11 cellular contexts compared by ENCODE assay signal in the genomic region with DNA sequence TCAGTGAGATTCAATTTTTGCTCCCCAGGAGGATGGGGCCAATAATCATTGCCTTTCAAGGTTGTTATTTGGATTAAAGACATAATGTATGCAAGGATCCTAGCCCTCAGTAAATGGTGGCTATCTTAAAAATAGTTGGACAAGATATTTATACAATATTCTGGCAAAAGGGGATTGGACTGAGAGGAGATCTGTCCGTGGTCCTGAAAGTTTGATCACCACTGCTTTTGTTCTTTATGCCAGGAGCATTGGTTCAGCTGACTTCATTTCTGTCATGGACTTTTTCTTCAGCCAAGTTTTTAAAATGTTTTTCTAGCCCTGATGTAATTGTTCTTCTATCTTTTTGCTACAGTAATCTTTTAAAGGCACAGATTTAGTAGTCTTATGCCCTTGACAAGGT.
DNase-seq lines count a peak whose midpoint lies in the region; ATAC-seq, FAIRE-seq and TF ChIP-seq lines count a peak whose summit lies in the region.
"Had no signal": no experiment of that assay in that cellular context is flagged by ENCODE, and none has a peak within 500 bp of the region (broad histone marks: within the 10 kb centered on the region; RNA-seq: fewer than 3 reads in every experiment).

No MANE protein-coding gene starts in this region.

- 0% methylated on average over 1 of the region's 1 CpG for WGBS in K562 (ENCODE audit: insufficient coverage, low coverage, missing lambda C conversion rate)
- WGBS in HepG2 (ENCODE audit: low lambda C conversion rate), result 0% methylated on average over 1 of the region's 1 CpG

- no peaks in the 10 kb centered on the region for H3K4me1 ChIP-seq in K562 (replicated peaks in 1 of 2; ENCODE audit: control insufficient read depth in 2 of 2, insufficient read depth in 2 of 2, low read length in 2 of 2)
- no peaks in the 10 kb centered on the region for H3K4me1 ChIP-seq in HepG2 (ENCODE audit: insufficient read depth, low read length)
- no peaks in the 10 kb centered on the region for H3K4me1 ChIP-seq in CD8-positive, alpha-beta memory T cell (ENCODE audit: insufficient read depth, low read length)

- no peaks in the 10 kb centered on the region for H3K9me1 ChIP-seq in K562 (ENCODE audit: control insufficient read depth, insufficient read depth, low read length)

- peak overlapping the region in 1 of 8 donors; percentile 67 for H3K27ac Mint-ChIP-seq in CD8-positive, alpha-beta memory T cell

- H3K4me3 Mint-ChIP-seq in CD8-positive, alpha-beta memory T cell, result no peak overlapping the region
- H3K4me3 Mint-ChIP-seq: naive B cell had no signal

- CTCF ChIA-PET in GM10248 (lab: Yijun Ruan, JAX), result interaction anchor here (1.5 kb wide), 1 partner anchor 9 kb away, joined by 4 read pairs; no protein-coding TSS in a partner anchor
- CTCF ChIA-PET in K562 (lab: Yijun Ruan, JAX; ENCODE audit: low intra/inter-chr PET ratio), result no interaction called here
- CTCF ChIA-PET in HepG2 (lab: Yijun Ruan, JAX; ENCODE audit: low intra/inter-chr PET ratio, low total read pairs), result interaction anchor here (0.6 kb wide), 1 partner anchor 226 kb away, joined by 4 read pairs; no protein-coding TSS in a partner anchor
- CTCF ChIA-PET in CD8-positive, alpha-beta memory T cell (lab: Charles Lee), result no interaction called here

- BruUV-seq in K562 (replicated peaks; lab: Mats Ljungman, UMichigan) (no TSS peak), HepG2 (replicated peaks; lab: Mats Ljungman, UMichigan) (no TSS peak)

- H3K9me3 Mint-ChIP-seq in CD8-positive, alpha-beta memory T cell, result peaks cover 0 to 3% (median 0%) of the 10 kb centered on the region in 5 donors

- no peak overlapping the region for H3K27ac ChIP-seq in K562 (ENCODE audit: extremely low read depth, low read depth, low read length)
- no peak overlapping the region for H3K27ac ChIP-seq in HepG2 (ENCODE audit: extremely low read length, insufficient read depth, low read length)
- no peak overlapping the region for H3K27ac ChIP-seq in CD8-positive, alpha-beta memory T cell (ENCODE audit: low read depth, low read length)

- H3K36me3 ChIP-seq in K562 (ENCODE audit: control insufficient read depth, insufficient read depth, low read length) (no peaks in the 10 kb centered on the region), HepG2 (replicated peaks in 1 of 2; ENCODE audit: control insufficient read depth in 1 of 2, insufficient read depth in 2 of 2, low read length in 2 of 2) (no peaks in the 10 kb centered on the region)
- H3K36me3 ChIP-seq in CD8-positive, alpha-beta memory T cell (ENCODE audit: insufficient read depth, low read length), result no peaks in the 10 kb centered on the region

- no peaks in the 10 kb centered on the region for H3K4me1 Mint-ChIP-seq in CD8-positive, alpha-beta memory T cell

- TF ChIP-seq POLR2A in K562 (conservative IDR thresholded peaks at IDR 0.05), result no peak
- TF ChIP-seq POLR2A in HepG2 (IDR thresholded peaks at IDR 0.05; ENCODE audit: insufficient read depth in 1 of 2, low read depth in 2 of 2, low read length in 2 of 2), result no peak

- TF ChIP-seq EP300 in K562 (IDR thresholded peaks at IDR 0.05; ENCODE audit: low read length) (no peak), HepG2 (IDR thresholded peaks at IDR 0.05; ENCODE audit: low read depth in 2 of 2, low read length in 2 of 2) (no peak), HepG2 (CRISPR knock-in tag; IDR thresholded peaks at IDR 0.05; ENCODE audit: borderline replicate concordance) (no peak)

- H3K9ac ChIP-seq in K562 (ENCODE audit: insufficient read depth in 1 of 2, low read depth in 2 of 2, low read length in 2 of 2) (no peak overlapping the region), HepG2 (ENCODE audit: insufficient read depth, low read depth, low read length) (no peak overlapping the region)

- H3K4me3 ChIP-seq in K562 (no peak overlapping the region), HepG2 (replicated peaks in 1 of 3; ENCODE audit: insufficient read depth in 1 of 3, low read depth in 2 of 3, low read length in 3 of 3) (no peak overlapping the region)
- H3K4me3 ChIP-seq in CD8-positive, alpha-beta memory T cell (ENCODE audit: low read length), result no peak overlapping the region

- in situ Hi-C loops in KBM-7 (cut with MboI; ENCODE audit: low pct_unique_long_range_greater_than_20kb, low sequenced_read_pairs), result no loop called here
- in situ Hi-C loops in K562 (cut with MboI), result no loop called here
- in situ Hi-C loops in HepG2 (cut with HindIII; ENCODE audit: extremely low pct_ligation_motif_present, low pct_unique_long_range_greater_than_20kb), result no loop called here

- H4K20me1 ChIP-seq in K562 (replicated peaks; ENCODE audit: control insufficient read depth, insufficient read depth, low read length) (no peaks in the 10 kb centered on the region), HepG2 (ENCODE audit: insufficient read depth, low read length) (no peaks in the 10 kb centered on the region)

- FAIRE-seq in K562 (lab: Jason Lieb, UNC) (no peak), HepG2 (lab: Jason Lieb, UNC) (no peak)

- TF ChIP-seq CTCF in GM10248 (IDR thresholded peaks at IDR 0.05; ENCODE audit: control extremely low read depth, extremely low read depth, low read depth, missing control alignments), result no peak
- no peak for TF ChIP-seq CTCF in K562 (IDR thresholded peaks at IDR 0.05 in 2 of 3, conservative IDR thresholded peaks at IDR 0.05 in 1 of 3; ENCODE audit: insufficient read depth in 2 of 3, low read depth in 1 of 3, low read length in 3 of 3)
- no peak for TF ChIP-seq CTCF in HepG2 (CRISPR knock-in tag; IDR thresholded peaks at IDR 0.05)

- DNase-seq in GM10248 (ENCODE audit: extremely low spot score) (peak; percentile 41), KBM-7 (peak; percentile 16), K562 (ENCODE audit: extremely low read depth in 1 of 4, low spot score in 3 of 4) (peak in 2 of 4 experiments; percentile 11 to 12), HepG2 (ENCODE audit: low spot score) (peak; percentile 16), cerebellar nuclear complex (lab: John Stamatoyannopoulos, UW) (no peak), COLO668 (lab: John Stamatoyannopoulos, UW; ENCODE audit: unreplicated experiment) (no peak)
- no peak for DNase-seq in CD8-positive, alpha-beta memory T cell
- DNase-seq: KG1; naive B cell; stimulated activated CD4-positive, alpha-beta T cell treated with anti-CD3 and anti-CD28 coated beads, Interleukin-4, amount 100 ng/mL, for 1 hour had no signal

- H2AFZ ChIP-seq in K562 (ENCODE audit: low read depth, low read length), result no peak overlapping the region
- H2AFZ ChIP-seq in HepG2 (ENCODE audit: low read length), result no peak overlapping the region

- TF ChIP-seq RAD21 in K562 (CRISPR knock-in tag; conservative IDR thresholded peaks at IDR 0.05 in 1 of 2, IDR thresholded peaks at IDR 0.05 in 1 of 2) (no peak), HepG2 (CRISPR knock-in tag; IDR thresholded peaks at IDR 0.05) (no peak)

- H3K4me2 ChIP-seq in K562 (ENCODE audit: insufficient read depth, low read length), result no peak overlapping the region
- no peak overlapping the region for H3K4me2 ChIP-seq in HepG2 (ENCODE audit: low read depth, low read length)

- H3K79me2 ChIP-seq in K562 (ENCODE audit: control insufficient read depth, insufficient read depth, low read length), result no peaks in the 10 kb centered on the region
- H3K79me2 ChIP-seq in HepG2 (ENCODE audit: insufficient read depth, low read length), result no peaks in the 10 kb centered on the region

- POLR2A ChIA-PET in GM10248 (lab: Yijun Ruan, JAX) (no interaction called here), K562 (lab: Yijun Ruan, JAX) (no interaction called here), HepG2 (lab: Yijun Ruan, JAX) (no interaction called here)
- POLR2A ChIA-PET in CD8-positive, alpha-beta memory T cell (lab: Charles Lee), result no interaction called here

- H3K27me3 ChIP-seq in K562 (ENCODE audit: control insufficient read depth in 2 of 2, insufficient read depth in 2 of 2, low read length in 2 of 2) (no peaks in the 10 kb centered on the region), HepG2 (ENCODE audit: control insufficient read depth in 1 of 2, insufficient read depth in 2 of 2, low read length in 2 of 2) (0 out of 5 replicates have a peak, but pooled peaks cover 0 to 3% of the 10 kb centered on the region in 2 experiments)
- H3K27me3 ChIP-seq in CD8-positive, alpha-beta memory T cell (ENCODE audit: insufficient read depth, low read length, poor library complexity, severe bottlenecking), result no peaks in the 10 kb centered on the region

- intact Hi-C loops in K562 (cut with micrococcal nuclease) (no loop called here), HepG2 (cut with micrococcal nuclease; ENCODE audit: unreplicated experiment) (no loop called here)

- peaks cover 8% of the 10 kb centered on the region in 2 donors for H3K27me3 Mint-ChIP-seq in CD8-positive, alpha-beta memory T cell

- H3K9me3 ChIP-seq in K562 (replicated peaks; ENCODE audit: control insufficient read depth, insufficient read depth, low read depth, low read length), result no peaks in the 10 kb centered on the region
- no peaks in the 10 kb centered on the region for H3K9me3 ChIP-seq in HepG2 (ENCODE audit: low read length)
- no peaks in the 10 kb centered on the region for H3K9me3 ChIP-seq in CD8-positive, alpha-beta memory T cell (ENCODE audit: low read length)

- ATAC-seq in K562 (no peak), HepG2 (no peak), GM21737 (IDR thresholded peaks at IDR 0.05; ENCODE audit: unreplicated experiment) (no peak)

- H3K36me3 Mint-ChIP-seq in CD8-positive, alpha-beta memory T cell, result no peaks in the 10 kb centered on the region
- H3K36me3 Mint-ChIP-seq: naive B cell had no signal

TF ChIP-seq in K562, 482 proteins besides CTCF, POLR2A, EP300 and RAD21 (continues in another document):
- TF ChIP-seq EHMT2 (IDR thresholded peaks at IDR 0.05) (peak; percentile 90), MIER1 (IDR thresholded peaks at IDR 0.05; ENCODE audit: low read depth) (peak; percentile 75)

TF ChIP-seq in HepG2, 621 proteins besides CTCF, POLR2A, EP300 and RAD21 (continues in another document):
- TF ChIP-seq EHMT2 (IDR thresholded peaks at IDR 0.05; ENCODE audit: borderline replicate concordance, low read depth, low read length), result peak; percentile 90
- TF ChIP-seq KLF6 (CRISPR knock-in tag; IDR thresholded peaks at IDR 0.05), result 0 out of 2 replicates have a peak, but pooled peaks have one; percentile 53
- TF ChIP-seq ZNF263 (CRISPR knock-in tag; IDR thresholded peaks at IDR 0.05), result no peak
- TF ChIP-seq, protein P1, sequence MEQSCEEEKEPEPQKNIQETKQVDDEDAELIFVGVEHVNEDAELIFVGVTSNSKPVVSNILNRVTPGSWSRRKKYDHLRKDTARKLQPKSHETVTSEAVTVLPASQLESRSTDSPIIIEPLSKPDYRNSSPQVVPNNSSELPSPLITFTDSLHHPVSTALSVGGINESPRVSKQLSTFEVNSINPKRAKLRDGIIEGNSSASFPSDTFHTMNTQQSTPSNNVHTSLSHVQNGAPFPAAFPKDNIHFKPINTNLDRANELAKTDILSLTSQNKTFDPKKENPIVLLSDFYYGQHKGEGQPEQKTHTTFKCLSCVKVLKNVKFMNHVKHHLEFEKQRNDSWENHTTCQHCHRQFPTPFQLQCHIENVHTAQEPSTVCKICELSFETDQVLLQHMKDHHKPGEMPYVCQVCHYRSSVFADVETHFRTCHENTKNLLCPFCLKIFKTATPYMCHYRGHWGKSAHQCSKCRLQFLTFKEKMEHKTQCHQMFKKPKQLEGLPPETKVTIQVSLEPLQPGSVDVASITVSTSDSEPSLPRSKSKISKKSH (CRISPR knock-in tag; IDR thresholded peaks at IDR 0.05; ENCODE audit: borderline replicate concordance), result no peak
- peak; percentile 94 for TF ChIP-seq MIER2 (CRISPR knock-in tag; IDR thresholded peaks at IDR 0.05)
- no peak for TF ChIP-seq TP53 (CRISPR knock-in tag; conservative IDR thresholded peaks at IDR 0.05)

Comparison
In these comparisons a context has a peak if more than half of its experiments do, and no peak if none do; other contexts are left out.
1. DNase-seq: peak in GM10248 (single experiment), KBM-7 (single experiment) and HepG2 (single experiment); none in cerebellar nuclear complex (0 of 2), CD8-positive, alpha-beta memory T cell (0 of 5) and COLO668 (single experiment).
2. CTCF ChIA-PET loops: an anchor here in GM10248 (1.5 kb wide) and HepG2 (0.6 kb wide); none called in K562 and CD8-positive, alpha-beta memory T cell.